ENCODE assay signal across 10 cellular contexts in the genomic region with DNA sequence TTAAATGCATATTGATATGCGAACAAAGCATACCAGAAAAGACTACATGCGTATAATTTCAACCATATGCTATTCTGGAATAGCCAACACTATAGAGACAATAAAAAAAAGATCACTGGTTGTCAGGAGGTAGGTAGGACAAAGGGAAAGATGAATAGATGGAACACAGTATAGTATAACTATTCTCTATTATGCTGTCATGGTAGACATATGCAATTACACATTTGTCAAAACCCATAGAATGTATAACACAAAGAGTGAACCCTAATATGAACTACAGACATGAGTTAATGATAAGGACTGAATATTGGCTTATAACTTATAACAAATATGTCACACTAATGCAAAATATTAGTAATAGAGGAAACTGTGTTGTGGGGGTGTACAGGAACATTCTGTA.
ATAC-seq and TF ChIP-seq lines count a peak whose summit lies in the region.
"Had no signal": no experiment of that assay in that cellular context is flagged by ENCODE, and none has a peak within 500 bp of the region (broad histone marks: within the 10 kb centered on the region; RNA-seq: fewer than 3 reads in every experiment).

No MANE protein-coding gene starts in this region.

- no peak overlapping the region for H2AFZ ChIP-seq in neural cell (ENCODE audit: low read depth, low read length)

- H3K9ac ChIP-seq in neural cell (ENCODE audit: low read length), result no peak overlapping the region
- H3K9ac ChIP-seq: BLaER1; BLaER1 treated with 17β-estradiol and CSF1 and Interleukin-3, amounts not matched to agents 10 nM and 100 nM had no signal

- no peak overlapping the region for H3K4me2 ChIP-seq in neural cell (ENCODE audit: low read length)
- H3K4me2 ChIP-seq: A549; BLaER1; BLaER1 treated with 17β-estradiol and CSF1 and Interleukin-3, amounts not matched to agents 10 nM and 100 nM had no signal

- peak; percentile 88 for TF ChIP-seq EP300 in neural cell (conservative IDR thresholded peaks at IDR 0.05; ENCODE audit: poor library complexity, severe bottlenecking)

- no peaks in the 10 kb centered on the region for H3K79me2 ChIP-seq in neural cell (replicated peaks; ENCODE audit: insufficient read depth, low read length)

- no peak for TF ChIP-seq RAD21 in neural cell (conservative IDR thresholded peaks at IDR 0.05)

- TF ChIP-seq CTCF in neural cell (IDR thresholded peaks at IDR 0.05; ENCODE audit: poor library complexity, severe bottlenecking), result no peak

- no peaks in the 10 kb centered on the region for H3K36me3 ChIP-seq in neural cell (ENCODE audit: insufficient read depth, low read length)
- H3K36me3 ChIP-seq: BE2C; BLaER1; BLaER1 treated with 17β-estradiol and CSF1 and Interleukin-3, amounts not matched to agents 10 nM and 100 nM had no signal

- H3K9me2 ChIP-seq in neural cell (ENCODE audit: insufficient read depth, low read length), result no peaks in the 10 kb centered on the region

- H3F3A ChIP-seq in neural cell (ENCODE audit: insufficient read depth, low read length, poor library complexity, severe bottlenecking), result no peaks in the 10 kb centered on the region

- H4K20me1 ChIP-seq in neural cell (ENCODE audit: insufficient read depth), result no peaks in the 10 kb centered on the region
- H4K20me1 ChIP-seq: BLaER1; BLaER1 treated with 17β-estradiol and CSF1 and Interleukin-3, amounts not matched to agents 10 nM and 100 nM had no signal

- H3K9me3 ChIP-seq in neural cell (ENCODE audit: low read length), result no peaks in the 10 kb centered on the region
- H3K9me3 ChIP-seq: A549; BE2C; BLaER1; BLaER1 treated with 17β-estradiol and CSF1 and Interleukin-3, amounts not matched to agents 10 nM and 100 nM; Caco-2 had no signal

- no peak for ATAC-seq in HG02884 (IDR thresholded peaks at IDR 0.05; ENCODE audit: unreplicated experiment)
- ATAC-seq: A549; CD8-positive, alpha-beta T cell had no signal

- H3K27ac ChIP-seq in neural cell (ENCODE audit: low read length), result peak overlapping the region; percentile 15
- H3K27ac ChIP-seq: 22Rv1; A549; BLaER1; BLaER1 treated with 17β-estradiol and CSF1 and Interleukin-3, amounts not matched to agents 10 nM and 100 nM; C4-2B had no signal

- no peak overlapping the region for H3K4me3 ChIP-seq in neural cell (ENCODE audit: low read length)
- H3K4me3 ChIP-seq: A549; BLaER1; BLaER1 treated with 17β-estradiol and CSF1 and Interleukin-3, amounts not matched to agents 10 nM and 100 nM had no signal

- no peaks in the 10 kb centered on the region for H3K27me3 ChIP-seq in neural cell (ENCODE audit: insufficient read depth, low read depth, low read length)
- H3K27me3 ChIP-seq: BE2C; BLaER1; BLaER1 treated with 17β-estradiol and CSF1 and Interleukin-3, amounts not matched to agents 10 nM and 100 nM had no signal

TF ChIP-seq in neural cell, 6 proteins besides CTCF, POLR2A, EP300 and RAD21:
- TF ChIP-seq POLR2AphosphoS5 (IDR thresholded peaks at IDR 0.05), result peak; percentile 68
- TF ChIP-seq EZH2 (IDR thresholded peaks at IDR 0.05; ENCODE audit: borderline replicate concordance, insufficient read depth, low read length, poor library complexity, severe bottlenecking), result no peak
- TF ChIP-seq SMC3 (conservative IDR thresholded peaks at IDR 0.05; ENCODE audit: poor library complexity), result peak; percentile 14
